9 cellular contexts compared by ENCODE assay signal in genomic region chr9:134551657-134552348, GRCh38.
A peak's percentile ranks its signal among the peaks of the same experiment; 100 is the strongest.
DNase-seq lines count a peak whose midpoint lies in the region; ATAC-seq and TF ChIP-seq lines count a peak whose summit lies in the region.
"Had no signal": no experiment of that assay in that cellular context is flagged by ENCODE, and none has a peak within 500 bp of the region (broad histone marks: within the 10 kb centered on the region; RNA-seq: fewer than 3 reads in every experiment).

No MANE protein-coding gene starts in this region.

- peak; percentile 94 for DNase-seq in HK-2 (ENCODE audit: unreplicated experiment)
- peak; percentile 89 for DNase-seq in UCSD-AML1 (lab: John Stamatoyannopoulos, UW; ENCODE audit: unreplicated experiment)
- DNase-seq in iris pigment epithelial cell (ENCODE audit: low read depth): peak; percentile 88
- DNase-seq in tibial artery: peak; percentile 59 to 81
- DNase-seq: T-helper 1 cell had no signal

- H3K4me1 ChIP-seq in tibial artery: peaks cover 0 to 36% (median 23%) of the 10 kb centered on the region in 4 donors
- H3K4me1 ChIP-seq: adrenal gland had no signal

- H3K27ac ChIP-seq in tibial artery: peak overlapping the region; percentile 42 to 45
- H3K27ac ChIP-seq: adrenal gland had no signal

- intact Hi-C loops in tibial artery (cut with DNase I; ENCODE audit: low total_unique reads): no loop called here

- H3K4me3 ChIP-seq in tibial artery: no peak overlapping the region
- H3K4me3 ChIP-seq: adrenal gland had no signal

- H3K27me3 ChIP-seq in tibial artery: no peaks in the 10 kb centered on the region
- H3K27me3 ChIP-seq: adrenal gland had no signal

- H3K36me3 ChIP-seq in tibial artery: no peaks in the 10 kb centered on the region
- H3K36me3 ChIP-seq: adrenal gland had no signal

- no peaks in the 10 kb centered on the region for H3K9me3 ChIP-seq in tibial artery
- H3K9me3 ChIP-seq: adrenal gland had no signal

- TF ChIP-seq CTCF in tibial artery (IDR thresholded peaks at IDR 0.05): no peak

- ATAC-seq in GM19467 (IDR thresholded peaks at IDR 0.05; ENCODE audit: unreplicated experiment) (no peak), GM18511 (IDR thresholded peaks at IDR 0.05; ENCODE audit: unreplicated experiment) (no peak), GM19397 (IDR thresholded peaks at IDR 0.05; ENCODE audit: unreplicated experiment) (no peak)
